Comparison of ENCODE assay signal across 21 cellular contexts in genomic region chr15:45242289-45242688, GRCh38. TPM values are rescaled to one million over a fixed set of nuclear protein-coding genes. Genes with fewer than 3 reads are reported as not detected.
DNase-seq lines count a peak whose midpoint lies in the region; ATAC-seq, FAIRE-seq and TF ChIP-seq lines count a peak whose summit lies in the region.
"Had no signal": no experiment of that assay in that cellular context is flagged by ENCODE, and none has a peak within 500 bp of the region (broad histone marks: within the 10 kb centered on the region; RNA-seq: fewer than 3 reads in every experiment).

No MANE protein-coding gene starts in this region.

- no peak for FAIRE-seq in small intestine (lab: Jason Lieb, UNC)
- FAIRE-seq: kidney had no signal

- peaks cover 5% of the 10 kb centered on the region for H3K9me3 ChIP-seq in small intestine (ENCODE audit: control insufficient read depth, low read depth)

- H3K27ac ChIP-seq in small intestine (ENCODE audit: low read depth in 1 of 2, low read length in 1 of 2), result no peak overlapping the region
- H3K27ac ChIP-seq: adrenal gland, BLaER1, transverse colon had no signal

- H3K4me1 ChIP-seq in small intestine (ENCODE audit: control insufficient read depth in 2 of 2, insufficient read depth in 1 of 2, low read depth in 1 of 2, low read length in 1 of 2), result no peaks in the 10 kb centered on the region
- H3K4me1 ChIP-seq: adrenal gland, BLaER1, transverse colon had no signal

- no peak overlapping the region for H3K4me3 ChIP-seq in cardiac fibroblast (replicated peaks in 1 of 2; ENCODE audit: low read depth in 2 of 2, low read length in 2 of 2)
- no peak overlapping the region for H3K4me3 ChIP-seq in small intestine (ENCODE audit: low read depth in 1 of 2, low read length in 2 of 2)
- H3K4me3 ChIP-seq: adrenal gland, smooth muscle cell, transverse colon had no signal

- WGBS in small intestine, 3 donors, result 68 to 74% (median 74%) methylated on average over 9 of the region's 9 CpGs

- ATAC-seq in GM19397 (IDR thresholded peaks at IDR 0.05; ENCODE audit: unreplicated experiment), result no peak
- ATAC-seq: stimulated activated memory B cell treated with anti-CD40 and anti-IgM and Interleukin-4, amounts not matched to agents 10 μg/mL and 1 μg/mL and 100 μg/mL, for 72 hours had no signal

- peak; percentile 2 for DNase-seq in EH (ENCODE audit: low read depth)
- peak; percentile 3 for DNase-seq in HT1080 (ENCODE audit: low read depth)
- peak; percentile 4 to 20 for DNase-seq in cardiac fibroblast (ENCODE audit: low read depth in 2 of 2)
- peak; percentile 14 for DNase-seq in myocyte (ENCODE audit: low read depth)
- DNase-seq in small intestine, result no peak
- DNase-seq in COLO829 (ENCODE audit: low spot score), result no peak
- DNase-seq: adrenal gland, DMS153, head of caudate nucleus, HFFc6, kidney, midbrain, NCI-H2081, NCI-H526 treated with DMSO at 0.1 percent for 48 hours, occipital lobe, transverse colon had no signal

- H3K27me3 ChIP-seq in small intestine (ENCODE audit: control insufficient read depth in 2 of 2, insufficient read depth in 2 of 2, low read length in 2 of 2), result no peaks in the 10 kb centered on the region
- H3K27me3 ChIP-seq: adrenal gland, BLaER1, transverse colon had no signal

- no peak for TF ChIP-seq CTCF in cardiac fibroblast (IDR thresholded peaks at IDR 0.05; ENCODE audit: low read depth, low read length)

- H3K36me3 ChIP-seq in small intestine (ENCODE audit: control insufficient read depth in 2 of 2, insufficient read depth in 2 of 2, low read length in 2 of 2), result peaks cover 0 to 4% of the 10 kb centered on the region in 2 donors
- H3K36me3 ChIP-seq: adrenal gland, BLaER1, transverse colon had no signal

RNA-seq across cellular contexts. Expression of gene SLC28A2, which starts 9.7 kb away (rescaled TPM):
- 0.08 TPM in 1 of 2 replicates, not detected in the other for total RNA-seq in HT1080 (2014; rRNA removed; shearing (Covaris generic))
- polyA plus RNA-seq in HT1080 (2015; cell fraction: cytosol; rRNA removed), result not detected in 2 replicates
- polyA plus RNA-seq in HT1080 (2015; cell fraction: nucleus; rRNA removed), result not detected in 2 replicates
- total RNA-seq in myocyte, result not detected in 2 replicates
- 0.10 TPM for polyA plus RNA-seq in myocyte (2012)
- polyA plus RNA-seq in small intestine, result 10 to 100 TPM in 2 of 3 donors, 1 to 10 TPM in 1; 5.4 to 36.0 (median 30.5) TPM
- total RNA-seq: chondrocyte, HFFc6, kidney, occipital lobe, smooth muscle cell had no signal
- polyA plus RNA-seq: smooth muscle cell had no signal

RNA-seq across cellular contexts. Expression of gene SHF, which starts 54.5 kb away (rescaled TPM):
- 2.9 and 3.4 TPM in 2 replicates for total RNA-seq in HT1080 (2014; rRNA removed; shearing (Covaris generic))
- 2.7 TPM in 2 replicates for polyA plus RNA-seq in HT1080 (2015; cell fraction: cytosol; rRNA removed)
- 1.6 and 2.6 TPM in 2 replicates for polyA plus RNA-seq in HT1080 (2015; cell fraction: nucleus; rRNA removed)
- 104 and 161 TPM in 2 replicates for total RNA-seq in myocyte
- 47.7 TPM for polyA plus RNA-seq in myocyte (2012)
- 10 to 100 TPM in 2 of 3 donors, 1 to 10 TPM in 1; 9.5 to 25.0 (median 11.3) TPM for polyA plus RNA-seq in small intestine

Comparison
In these comparisons a context has a peak if more than half of its experiments do, and no peak if none do; other contexts are left out.
1. DNase-seq: peak in EH (single experiment), HT1080 (single experiment), cardiac fibroblast (2 of 2) and myocyte (single experiment); none in small intestine (single experiment) and COLO829 (single experiment).
2. RNA of gene SHF, which starts 54.5 kb away (total RNA-seq): 104 to 161 TPM in myocyte; 2.9 to 3.4 TPM in HT1080; every median in the first group is over 10 times any median in the second.